In the genomic region with DNA sequence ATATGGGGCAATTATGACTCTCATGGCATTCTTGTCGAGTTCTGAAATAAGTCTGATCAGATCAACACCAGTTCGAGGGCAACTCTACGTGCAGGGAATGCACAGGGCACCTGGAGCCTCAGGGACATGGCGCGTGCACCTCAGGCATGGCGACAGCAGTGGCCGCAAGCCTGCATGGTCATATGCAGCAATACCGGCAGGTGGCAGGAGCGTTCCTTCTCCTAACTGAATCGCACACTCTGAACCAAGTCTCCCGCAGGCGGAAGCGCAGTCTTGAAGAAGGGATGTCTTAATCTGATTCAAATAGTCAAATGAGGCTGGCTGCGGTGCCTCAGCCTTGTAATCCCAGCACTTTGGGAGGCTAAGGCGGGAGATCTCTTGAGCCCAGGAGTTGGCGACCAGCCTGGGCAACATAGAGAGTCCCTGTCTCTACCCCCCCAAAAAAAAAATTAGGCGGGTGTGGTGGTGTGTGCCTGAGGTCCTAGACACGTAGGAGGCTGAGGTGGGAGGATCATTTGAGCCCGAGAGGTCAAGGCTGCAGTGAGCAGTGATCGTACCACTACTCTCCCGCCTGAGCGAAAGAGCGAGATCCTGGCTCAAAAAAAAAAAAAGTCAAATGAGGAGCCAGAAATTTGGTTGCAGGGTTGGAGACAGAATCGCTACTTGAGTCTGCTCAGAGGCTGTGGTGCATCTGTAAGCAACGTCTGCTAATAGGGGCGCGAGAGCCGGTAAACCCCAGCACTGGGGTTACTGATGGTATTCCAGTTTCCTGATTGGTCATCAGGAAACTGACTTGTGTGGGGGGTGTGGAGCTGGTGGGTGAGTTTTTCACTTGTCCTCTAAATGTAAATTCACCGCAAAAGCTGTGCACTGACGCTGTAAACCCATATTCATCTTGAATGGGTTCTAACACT, we compare ENCODE assay signal across 1 cellular context.
A peak's percentile ranks its signal among the peaks of the same experiment; 100 is the strongest.
TF ChIP-seq lines count a peak whose summit lies in the region.

No MANE protein-coding gene starts in this region.

TF ChIP-seq in K562, 482 proteins besides CTCF, POLR2A, EP300 and RAD21 (continued from another document and continues in another):
- TF ChIP-seq SMC3 (conservative IDR thresholded peaks at IDR 0.05; ENCODE audit: insufficient read depth, low read depth, low read length) (peak; percentile 99), BRD4 (IDR thresholded peaks at IDR 0.05) (no peak), MTA3 (IDR thresholded peaks at IDR 0.05; ENCODE audit: borderline replicate concordance) (no peak), ATF1 (CRISPR knock-in tag; IDR thresholded peaks at IDR 0.05) (no peak), ATF1 (tag; IDR thresholded peaks at IDR 0.05) (no peak), MAFK (IDR thresholded peaks at IDR 0.05; ENCODE audit: low read length) (no peak), ELF1 (tag; IDR thresholded peaks at IDR 0.05) (peak; percentile 71), TCF15 (CRISPR knock-in tag; IDR thresholded peaks at IDR 0.05) (no peak), ZEB2 (IDR thresholded peaks at IDR 0.05) (no peak), ARID2 (IDR thresholded peaks at IDR 0.05) (0 out of 2 replicates have a peak, but pooled peaks have one; percentile 55), ZNF639 (CRISPR knock-in tag; conservative IDR thresholded peaks at IDR 0.05 in 1 of 2, IDR thresholded peaks at IDR 0.05 in 1 of 2) (no peak), RB1 (IDR thresholded peaks at IDR 0.05; ENCODE audit: low read depth) (peak; percentile 64), E2F6 (IDR thresholded peaks at IDR 0.05; ENCODE audit: borderline replicate concordance in 1 of 2, extremely low read depth in 1 of 2, insufficient read depth in 1 of 2, insufficient read length in 1 of 2, low read depth in 1 of 2, low read length in 1 of 2, poor library complexity in 1 of 2, severe bottlenecking in 1 of 2) (peak; percentile 16 to 27), STAG1 (CRISPR knock-in tag; IDR thresholded peaks at IDR 0.05; ENCODE audit: borderline replicate concordance) (peak; percentile 94), KAT7 (CRISPR knock-in tag; IDR thresholded peaks at IDR 0.05; ENCODE audit: borderline replicate concordance) (no peak), MAZ (CRISPR knock-in tag; conservative IDR thresholded peaks at IDR 0.05 in 1 of 2, IDR thresholded peaks at IDR 0.05 in 1 of 2) (peak in 1 of 2 experiments; percentile 30; a peak in 1 of 4 replicates), ZNF121 (CRISPR knock-in tag; conservative IDR thresholded peaks at IDR 0.05) (no peak), YY1 (IDR thresholded peaks at IDR 0.05; ENCODE audit: borderline replicate concordance in 1 of 3, control insufficient read depth in 1 of 3, extremely low read depth in 1 of 3, insufficient read depth in 3 of 3, insufficient read length in 1 of 3, insufficient replicate concordance in 2 of 3, low read depth in 1 of 3, low read length in 2 of 3) (peak in 2 of 3 experiments; percentile 63 to 77), CREM (IDR thresholded peaks at IDR 0.05; ENCODE audit: low read depth) (peak; percentile 81), SMAD4 (CRISPR knock-in tag; conservative IDR thresholded peaks at IDR 0.05) (0 out of 2 replicates have a peak, but pooled peaks have one; percentile 34), CREB3L1 (IDR thresholded peaks at IDR 0.05; ENCODE audit: borderline replicate concordance, low read depth) (no peak), TFE3 (CRISPR knock-in tag; IDR thresholded peaks at IDR 0.05) (no peak), TAF7 (tag; IDR thresholded peaks at IDR 0.05) (no peak), SMARCB1 (IDR thresholded peaks at IDR 0.05; ENCODE audit: insufficient read length, low read depth) (no peak), ZNF311 (CRISPR knock-in tag; IDR thresholded peaks at IDR 0.05) (no peak), RCOR1 (IDR thresholded peaks at IDR 0.05; ENCODE audit: borderline replicate concordance in 1 of 2, low read depth in 2 of 2, low read length in 2 of 2) (0 out of 4 replicates have a peak, but pooled peaks of 1 of the 2 experiments have one; percentile 68), ZFPM2 (CRISPR knock-in tag; IDR thresholded peaks at IDR 0.05) (no peak), THAP12 (CRISPR knock-in tag; IDR thresholded peaks at IDR 0.05) (no peak), HCFC1 (IDR thresholded peaks at IDR 0.05; ENCODE audit: low read depth, low read length) (no peak), FOXA1 (IDR thresholded peaks at IDR 0.05; ENCODE audit: borderline replicate concordance) (no peak), NRF1 (conservative IDR thresholded peaks at IDR 0.05 in 1 of 2, IDR thresholded peaks at IDR 0.05 in 1 of 2) (0 out of 4 replicates have a peak, but pooled peaks of 1 of the 2 experiments have one; percentile 23), SRSF7 (optimal IDR thresholded peaks at IDR 0.05; ENCODE audit: low read depth, low read length) (no peak), NCOA4 (IDR thresholded peaks at IDR 0.05; ENCODE audit: partially characterized antibody) (no peak), TCF7 (IDR thresholded peaks at IDR 0.05; ENCODE audit: borderline replicate concordance) (no peak), FOSL1 (tag; conservative IDR thresholded peaks at IDR 0.05) (no peak), CBX1 (IDR thresholded peaks at IDR 0.05; ENCODE audit: low read depth) (no peak), PYGO2 (tag; IDR thresholded peaks at IDR 0.05) (no peak), ZNF75A (CRISPR knock-in tag; IDR thresholded peaks at IDR 0.05) (no peak), SRSF1 (IDR thresholded peaks at IDR 0.05; ENCODE audit: low read depth, low read length) (no peak), RBM14 (IDR thresholded peaks at IDR 0.05; ENCODE audit: borderline replicate concordance, insufficient read depth, low read depth, low read length) (no peak)
- TF ChIP-seq, protein P1, sequence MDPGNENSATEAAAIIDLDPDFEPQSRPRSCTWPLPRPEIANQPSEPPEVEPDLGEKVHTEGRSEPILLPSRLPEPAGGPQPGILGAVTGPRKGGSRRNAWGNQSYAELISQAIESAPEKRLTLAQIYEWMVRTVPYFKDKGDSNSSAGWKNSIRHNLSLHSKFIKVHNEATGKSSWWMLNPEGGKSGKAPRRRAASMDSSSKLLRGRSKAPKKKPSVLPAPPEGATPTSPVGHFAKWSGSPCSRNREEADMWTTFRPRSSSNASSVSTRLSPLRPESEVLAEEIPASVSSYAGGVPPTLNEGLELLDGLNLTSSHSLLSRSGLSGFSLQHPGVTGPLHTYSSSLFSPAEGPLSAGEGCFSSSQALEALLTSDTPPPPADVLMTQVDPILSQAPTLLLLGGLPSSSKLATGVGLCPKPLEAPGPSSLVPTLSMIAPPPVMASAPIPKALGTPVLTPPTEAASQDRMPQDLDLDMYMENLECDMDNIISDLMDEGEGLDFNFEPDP (CRISPR knock-in tag; IDR thresholded peaks at IDR 0.05) = no peak
- TF ChIP-seq, protein P2, sequence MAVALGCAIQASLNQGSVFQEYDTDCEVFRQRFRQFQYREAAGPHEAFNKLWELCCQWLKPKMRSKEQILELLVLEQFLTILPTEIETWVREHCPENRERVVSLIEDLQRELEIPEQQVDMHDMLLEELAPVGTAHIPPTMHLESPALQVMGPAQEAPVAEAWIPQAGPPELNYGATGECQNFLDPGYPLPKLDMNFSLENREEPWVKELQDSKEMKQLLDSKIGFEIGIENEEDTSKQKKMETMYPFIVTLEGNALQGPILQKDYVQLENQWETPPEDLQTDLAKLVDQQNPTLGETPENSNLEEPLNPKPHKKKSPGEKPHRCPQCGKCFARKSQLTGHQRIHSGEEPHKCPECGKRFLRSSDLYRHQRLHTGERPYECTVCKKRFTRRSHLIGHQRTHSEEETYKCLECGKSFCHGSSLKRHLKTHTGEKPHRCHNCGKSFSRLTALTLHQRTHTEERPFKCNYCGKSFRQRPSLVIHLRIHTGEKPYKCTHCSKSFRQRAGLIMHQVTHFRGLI (CRISPR knock-in tag; IDR thresholded peaks at IDR 0.05) = no peak
- TF ChIP-seq, protein P3, sequence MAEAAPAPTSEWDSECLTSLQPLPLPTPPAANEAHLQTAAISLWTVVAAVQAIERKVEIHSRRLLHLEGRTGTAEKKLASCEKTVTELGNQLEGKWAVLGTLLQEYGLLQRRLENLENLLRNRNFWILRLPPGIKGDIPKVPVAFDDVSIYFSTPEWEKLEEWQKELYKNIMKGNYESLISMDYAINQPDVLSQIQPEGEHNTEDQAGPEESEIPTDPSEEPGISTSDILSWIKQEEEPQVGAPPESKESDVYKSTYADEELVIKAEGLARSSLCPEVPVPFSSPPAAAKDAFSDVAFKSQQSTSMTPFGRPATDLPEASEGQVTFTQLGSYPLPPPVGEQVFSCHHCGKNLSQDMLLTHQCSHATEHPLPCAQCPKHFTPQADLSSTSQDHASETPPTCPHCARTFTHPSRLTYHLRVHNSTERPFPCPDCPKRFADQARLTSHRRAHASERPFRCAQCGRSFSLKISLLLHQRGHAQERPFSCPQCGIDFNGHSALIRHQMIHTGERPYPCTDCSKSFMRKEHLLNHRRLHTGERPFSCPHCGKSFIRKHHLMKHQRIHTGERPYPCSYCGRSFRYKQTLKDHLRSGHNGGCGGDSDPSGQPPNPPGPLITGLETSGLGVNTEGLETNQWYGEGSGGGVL (CRISPR knock-in tag; IDR thresholded peaks at IDR 0.05) = no peak
- TF ChIP-seq, protein P4, sequence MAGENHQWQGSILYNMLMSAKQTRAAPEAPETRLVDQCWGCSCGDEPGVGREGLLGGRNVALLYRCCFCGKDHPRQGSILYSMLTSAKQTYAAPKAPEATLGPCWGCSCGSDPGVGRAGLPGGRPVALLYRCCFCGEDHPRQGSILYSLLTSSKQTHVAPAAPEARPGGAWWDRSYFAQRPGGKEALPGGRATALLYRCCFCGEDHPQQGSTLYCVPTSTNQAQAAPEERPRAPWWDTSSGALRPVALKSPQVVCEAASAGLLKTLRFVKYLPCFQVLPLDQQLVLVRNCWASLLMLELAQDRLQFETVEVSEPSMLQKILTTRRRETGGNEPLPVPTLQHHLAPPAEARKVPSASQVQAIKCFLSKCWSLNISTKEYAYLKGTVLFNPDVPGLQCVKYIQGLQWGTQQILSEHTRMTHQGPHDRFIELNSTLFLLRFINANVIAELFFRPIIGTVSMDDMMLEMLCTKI (IDR thresholded peaks at IDR 0.05; ENCODE audit: partially characterized antibody) = no peak
